9 cellular contexts compared by ENCODE assay signal in genomic region chr2:37585982-37586621, GRCh38.
A peak's percentile ranks its signal among the peaks of the same experiment; 100 is the strongest.
DNase-seq lines count a peak whose midpoint lies in the region; ATAC-seq, FAIRE-seq and TF ChIP-seq lines count a peak whose summit lies in the region.
"Had no signal": no experiment of that assay in that cellular context is flagged by ENCODE, and none has a peak within 500 bp of the region (broad histone marks: within the 10 kb centered on the region; RNA-seq: fewer than 3 reads in every experiment).

No MANE protein-coding gene starts in this region.

- H3K27me3 ChIP-seq in ACC112 (ENCODE audit: insufficient read depth, low read length), result no peaks in the 10 kb centered on the region
- H3K27me3 ChIP-seq in adrenal gland, result no peaks in the 10 kb centered on the region

- 14 to 22% (median 21%) methylated on average over 7 of the region's 7 CpGs for WGBS in adrenal gland, 4 donors

- no peaks in the 10 kb centered on the region for H3K9me3 ChIP-seq in adrenal gland (replicated peaks in 1 of 3)

- FAIRE-seq in H54 (lab: Jason Lieb, UNC), result peak; percentile 92

- TF ChIP-seq POLR2A in H54 (IDR thresholded peaks at IDR 0.05; ENCODE audit: low read depth, low read length) (no peak), adrenal gland (IDR thresholded peaks at IDR 0.05) (no peak)

- no peaks in the 10 kb centered on the region for H3K79me2 ChIP-seq in ACC112 (ENCODE audit: control insufficient read depth, insufficient read depth, low read length, unreplicated experiment)

- ATAC-seq in HG02623 (IDR thresholded peaks at IDR 0.05; ENCODE audit: unreplicated experiment), result no peak

- H3K36me3 ChIP-seq in ACC112 (ENCODE audit: insufficient read depth, low read length), result no peaks in the 10 kb centered on the region
- H3K36me3 ChIP-seq in adrenal gland (replicated peaks in 1 of 2), result no peaks in the 10 kb centered on the region

- intact Hi-C loops in adrenal gland (cut with DNase I), result no loop called here

- DNase-seq in H54 (ENCODE audit: insufficient read length, low spot score), result no peak
- DNase-seq in T follicular helper cell (ENCODE audit: low read depth), result peak; percentile 63
- peak in 6 of 7 donors; percentile 52 to 76 (median 63) for DNase-seq in adrenal gland
- DNase-seq in kidney glomerular epithelial cell (lab: John Stamatoyannopoulos, UW), result peak; percentile 88
- DNase-seq in stimulated activated CD8-positive, alpha-beta memory T cell treated with anti-CD3 and anti-CD28 coated beads, Interleukin-12 subunit alpha, Interleukin-12 subunit beta, amount 100 ng/mL, for 24 hours (ENCODE audit: extremely low read depth), result peak; percentile 51
- no peak for DNase-seq in SK-N-DZ (ENCODE audit: low spot score)
- DNase-seq: DND-41 had no signal

- H3K4me3 ChIP-seq in ACC112 (ENCODE audit: low read depth, low read length) (peak overlapping the region; percentile 30; the same call in 1 of the 2 replicates), adrenal gland (no peak overlapping the region)

- H3K4me1 ChIP-seq in ACC112 (ENCODE audit: control insufficient read depth, insufficient read depth, low read length, unreplicated experiment) (peaks cover 88% of the 10 kb centered on the region), adrenal gland (replicated peaks in 1 of 2) (peaks cover 0 to 19% of the 10 kb centered on the region in 2 donors)

- TF ChIP-seq CTCF in adrenal gland (IDR thresholded peaks at IDR 0.05), result no peak

- H3K27ac ChIP-seq in ACC112 (ENCODE audit: low read depth, low read length) (peak overlapping the region; percentile 94), adrenal gland (peak overlapping the region in 3 of 5 donors; percentile 10 to 83 (median 27))

- peak overlapping the region; percentile 45 for H2AFZ ChIP-seq in ACC112 (ENCODE audit: low read length, unreplicated experiment)

Comparison
In these comparisons a context has a peak if more than half of its experiments do, and no peak if none do; other contexts are left out.
1. DNase-seq: peak in T follicular helper cell (single experiment), adrenal gland (6 of 7), kidney glomerular epithelial cell (single experiment) and stimulated activated CD8-positive, alpha-beta memory T cell treated with anti-CD3 and anti-CD28 coated beads, Interleukin-12 subunit alpha, Interleukin-12 subunit beta, amount 100 ng/mL, for 24 hours (single experiment); none in H54 (single experiment) and SK-N-DZ (single experiment).